ENCODE assay signal across 1 cellular context in the genomic region with DNA sequence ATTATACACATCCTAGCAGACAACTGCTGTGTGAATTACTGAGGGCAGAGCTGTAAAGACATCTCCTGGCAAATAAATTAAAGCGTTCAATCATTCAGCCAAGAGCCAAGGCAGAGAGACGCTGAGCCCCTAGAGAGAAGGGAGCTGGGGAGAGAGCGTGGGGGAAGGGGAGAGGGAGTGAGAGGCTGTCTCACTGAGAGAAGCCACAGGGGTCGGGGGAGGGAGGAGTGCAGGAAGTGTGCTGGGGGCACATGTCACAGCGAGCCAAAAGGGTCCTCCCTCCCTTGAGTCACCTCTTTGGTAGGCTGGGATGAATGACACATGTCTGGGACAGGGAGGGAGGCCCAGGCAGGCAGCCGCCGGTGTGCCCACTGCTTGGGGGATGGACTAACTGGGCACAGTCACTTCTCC.
TF ChIP-seq lines count a peak whose summit lies in the region.

No MANE protein-coding gene starts in this region.

TF ChIP-seq in HEK293, 187 proteins besides CTCF, POLR2A, EP300 and RAD21 (continued from another document and continues in another):
- TF ChIP-seq, protein P1, sequence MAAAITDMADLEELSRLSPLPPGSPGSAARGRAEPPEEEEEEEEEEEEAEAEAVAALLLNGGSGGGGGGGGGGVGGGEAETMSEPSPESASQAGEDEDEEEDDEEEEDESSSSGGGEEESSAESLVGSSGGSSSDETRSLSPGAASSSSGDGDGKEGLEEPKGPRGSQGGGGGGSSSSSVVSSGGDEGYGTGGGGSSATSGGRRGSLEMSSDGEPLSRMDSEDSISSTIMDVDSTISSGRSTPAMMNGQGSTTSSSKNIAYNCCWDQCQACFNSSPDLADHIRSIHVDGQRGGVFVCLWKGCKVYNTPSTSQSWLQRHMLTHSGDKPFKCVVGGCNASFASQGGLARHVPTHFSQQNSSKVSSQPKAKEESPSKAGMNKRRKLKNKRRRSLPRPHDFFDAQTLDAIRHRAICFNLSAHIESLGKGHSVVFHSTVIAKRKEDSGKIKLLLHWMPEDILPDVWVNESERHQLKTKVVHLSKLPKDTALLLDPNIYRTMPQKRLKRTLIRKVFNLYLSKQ (tag by site-specific recombination; IDR thresholded peaks at IDR 0.05; ENCODE audit: borderline replicate concordance), result no peak
- TF ChIP-seq FEZF1 (tag by site-specific recombination; IDR thresholded peaks at IDR 0.05), result no peak
- TF ChIP-seq ZNF302 (tag by site-specific recombination; IDR thresholded peaks at IDR 0.05; ENCODE audit: low read depth), result no peak
- TF ChIP-seq ZNF664 (tag by site-specific recombination; IDR thresholded peaks at IDR 0.05), result no peak
- no peak for TF ChIP-seq ZNF701 (tag by site-specific recombination; IDR thresholded peaks at IDR 0.05)
- no peak for TF ChIP-seq MEIS1 (CRISPR knock-in tag; IDR thresholded peaks at IDR 0.05; ENCODE audit: borderline replicate concordance)
- no peak for TF ChIP-seq ZNF221 (tag by site-specific recombination; IDR thresholded peaks at IDR 0.05; ENCODE audit: borderline replicate concordance)
- TF ChIP-seq, protein P2, sequence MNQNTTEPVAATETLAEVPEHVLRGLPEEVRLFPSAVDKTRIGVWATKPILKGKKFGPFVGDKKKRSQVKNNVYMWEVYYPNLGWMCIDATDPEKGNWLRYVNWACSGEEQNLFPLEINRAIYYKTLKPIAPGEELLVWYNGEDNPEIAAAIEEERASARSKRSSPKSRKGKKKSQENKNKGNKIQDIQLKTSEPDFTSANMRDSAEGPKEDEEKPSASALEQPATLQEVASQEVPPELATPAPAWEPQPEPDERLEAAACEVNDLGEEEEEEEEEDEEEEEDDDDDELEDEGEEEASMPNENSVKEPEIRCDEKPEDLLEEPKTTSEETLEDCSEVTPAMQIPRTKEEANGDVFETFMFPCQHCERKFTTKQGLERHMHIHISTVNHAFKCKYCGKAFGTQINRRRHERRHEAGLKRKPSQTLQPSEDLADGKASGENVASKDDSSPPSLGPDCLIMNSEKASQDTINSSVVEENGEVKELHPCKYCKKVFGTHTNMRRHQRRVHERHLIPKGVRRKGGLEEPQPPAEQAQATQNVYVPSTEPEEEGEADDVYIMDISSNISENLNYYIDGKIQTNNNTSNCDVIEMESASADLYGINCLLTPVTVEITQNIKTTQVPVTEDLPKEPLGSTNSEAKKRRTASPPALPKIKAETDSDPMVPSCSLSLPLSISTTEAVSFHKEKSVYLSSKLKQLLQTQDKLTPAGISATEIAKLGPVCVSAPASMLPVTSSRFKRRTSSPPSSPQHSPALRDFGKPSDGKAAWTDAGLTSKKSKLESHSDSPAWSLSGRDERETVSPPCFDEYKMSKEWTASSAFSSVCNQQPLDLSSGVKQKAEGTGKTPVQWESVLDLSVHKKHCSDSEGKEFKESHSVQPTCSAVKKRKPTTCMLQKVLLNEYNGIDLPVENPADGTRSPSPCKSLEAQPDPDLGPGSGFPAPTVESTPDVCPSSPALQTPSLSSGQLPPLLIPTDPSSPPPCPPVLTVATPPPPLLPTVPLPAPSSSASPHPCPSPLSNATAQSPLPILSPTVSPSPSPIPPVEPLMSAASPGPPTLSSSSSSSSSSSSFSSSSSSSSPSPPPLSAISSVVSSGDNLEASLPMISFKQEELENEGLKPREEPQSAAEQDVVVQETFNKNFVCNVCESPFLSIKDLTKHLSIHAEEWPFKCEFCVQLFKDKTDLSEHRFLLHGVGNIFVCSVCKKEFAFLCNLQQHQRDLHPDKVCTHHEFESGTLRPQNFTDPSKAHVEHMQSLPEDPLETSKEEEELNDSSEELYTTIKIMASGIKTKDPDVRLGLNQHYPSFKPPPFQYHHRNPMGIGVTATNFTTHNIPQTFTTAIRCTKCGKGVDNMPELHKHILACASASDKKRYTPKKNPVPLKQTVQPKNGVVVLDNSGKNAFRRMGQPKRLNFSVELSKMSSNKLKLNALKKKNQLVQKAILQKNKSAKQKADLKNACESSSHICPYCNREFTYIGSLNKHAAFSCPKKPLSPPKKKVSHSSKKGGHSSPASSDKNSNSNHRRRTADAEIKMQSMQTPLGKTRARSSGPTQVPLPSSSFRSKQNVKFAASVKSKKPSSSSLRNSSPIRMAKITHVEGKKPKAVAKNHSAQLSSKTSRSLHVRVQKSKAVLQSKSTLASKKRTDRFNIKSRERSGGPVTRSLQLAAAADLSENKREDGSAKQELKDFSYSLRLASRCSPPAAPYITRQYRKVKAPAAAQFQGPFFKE (tag by site-specific recombination; IDR thresholded peaks at IDR 0.05; ENCODE audit: borderline replicate concordance), result no peak
- TF ChIP-seq, protein P3, sequence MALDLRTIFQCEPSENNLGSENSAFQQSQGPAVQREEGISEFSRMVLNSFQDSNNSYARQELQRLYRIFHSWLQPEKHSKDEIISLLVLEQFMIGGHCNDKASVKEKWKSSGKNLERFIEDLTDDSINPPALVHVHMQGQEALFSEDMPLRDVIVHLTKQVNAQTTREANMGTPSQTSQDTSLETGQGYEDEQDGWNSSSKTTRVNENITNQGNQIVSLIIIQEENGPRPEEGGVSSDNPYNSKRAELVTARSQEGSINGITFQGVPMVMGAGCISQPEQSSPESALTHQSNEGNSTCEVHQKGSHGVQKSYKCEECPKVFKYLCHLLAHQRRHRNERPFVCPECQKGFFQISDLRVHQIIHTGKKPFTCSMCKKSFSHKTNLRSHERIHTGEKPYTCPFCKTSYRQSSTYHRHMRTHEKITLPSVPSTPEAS (tag by site-specific recombination; IDR thresholded peaks at IDR 0.05), result no peak
- 0 out of 2 replicates have a peak, but pooled peaks have one; percentile 3 for TF ChIP-seq IKZF3 (tag by site-specific recombination; IDR thresholded peaks at IDR 0.05)
- TF ChIP-seq ZNF335 (tag by site-specific recombination; conservative IDR thresholded peaks at IDR 0.05), result peak; percentile 51
- no peak for TF ChIP-seq ZNF175 (tag by site-specific recombination; IDR thresholded peaks at IDR 0.05)
- TF ChIP-seq, protein P4, sequence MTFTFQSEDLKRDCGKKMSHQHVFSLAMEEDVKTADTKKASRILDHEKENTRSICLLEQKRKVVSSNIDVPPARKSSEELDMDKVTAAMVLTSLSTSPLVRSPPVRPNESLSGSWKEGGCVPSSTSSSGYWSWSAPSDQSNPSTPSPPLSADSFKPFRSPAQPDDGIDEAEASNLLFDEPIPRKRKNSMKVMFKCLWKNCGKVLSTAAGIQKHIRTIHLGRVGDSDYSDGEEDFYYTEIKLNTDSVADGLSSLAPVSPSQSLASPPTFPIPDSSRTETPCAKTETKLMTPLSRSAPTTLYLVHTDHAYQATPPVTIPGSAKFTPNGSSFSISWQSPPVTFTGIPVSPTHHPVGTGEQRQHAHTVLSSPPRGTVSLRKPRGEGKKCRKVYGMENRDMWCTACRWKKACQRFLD (tag by site-specific recombination; IDR thresholded peaks at IDR 0.05), result no peak
- no peak for TF ChIP-seq ZNF10 (tag by site-specific recombination; IDR thresholded peaks at IDR 0.05)
- TF ChIP-seq PRDM1 (tag by site-specific recombination; IDR thresholded peaks at IDR 0.05), result no peak
- peak; percentile 68 for TF ChIP-seq GLIS1 (tag by site-specific recombination; IDR thresholded peaks at IDR 0.05)
- TF ChIP-seq, protein P5, sequence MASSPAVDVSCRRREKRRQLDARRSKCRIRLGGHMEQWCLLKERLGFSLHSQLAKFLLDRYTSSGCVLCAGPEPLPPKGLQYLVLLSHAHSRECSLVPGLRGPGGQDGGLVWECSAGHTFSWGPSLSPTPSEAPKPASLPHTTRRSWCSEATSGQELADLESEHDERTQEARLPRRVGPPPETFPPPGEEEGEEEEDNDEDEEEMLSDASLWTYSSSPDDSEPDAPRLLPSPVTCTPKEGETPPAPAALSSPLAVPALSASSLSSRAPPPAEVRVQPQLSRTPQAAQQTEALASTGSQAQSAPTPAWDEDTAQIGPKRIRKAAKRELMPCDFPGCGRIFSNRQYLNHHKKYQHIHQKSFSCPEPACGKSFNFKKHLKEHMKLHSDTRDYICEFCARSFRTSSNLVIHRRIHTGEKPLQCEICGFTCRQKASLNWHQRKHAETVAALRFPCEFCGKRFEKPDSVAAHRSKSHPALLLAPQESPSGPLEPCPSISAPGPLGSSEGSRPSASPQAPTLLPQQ (tag by site-specific recombination; IDR thresholded peaks at IDR 0.05), result no peak
- peak; percentile 47 for TF ChIP-seq SP2 (tag by site-specific recombination; IDR thresholded peaks at IDR 0.05)
- TF ChIP-seq ZNF211 (tag by site-specific recombination; IDR thresholded peaks at IDR 0.05; ENCODE audit: low read depth), result no peak
- no peak for TF ChIP-seq OVOL3 (tag by site-specific recombination; IDR thresholded peaks at IDR 0.05)
- TF ChIP-seq ZNF600 (tag by site-specific recombination; IDR thresholded peaks at IDR 0.05), result no peak
- TF ChIP-seq ZNF843 (tag by site-specific recombination; IDR thresholded peaks at IDR 0.05), result no peak
- no peak for TF ChIP-seq ZNF837 (tag by site-specific recombination; IDR thresholded peaks at IDR 0.05)
- TF ChIP-seq, protein P6, sequence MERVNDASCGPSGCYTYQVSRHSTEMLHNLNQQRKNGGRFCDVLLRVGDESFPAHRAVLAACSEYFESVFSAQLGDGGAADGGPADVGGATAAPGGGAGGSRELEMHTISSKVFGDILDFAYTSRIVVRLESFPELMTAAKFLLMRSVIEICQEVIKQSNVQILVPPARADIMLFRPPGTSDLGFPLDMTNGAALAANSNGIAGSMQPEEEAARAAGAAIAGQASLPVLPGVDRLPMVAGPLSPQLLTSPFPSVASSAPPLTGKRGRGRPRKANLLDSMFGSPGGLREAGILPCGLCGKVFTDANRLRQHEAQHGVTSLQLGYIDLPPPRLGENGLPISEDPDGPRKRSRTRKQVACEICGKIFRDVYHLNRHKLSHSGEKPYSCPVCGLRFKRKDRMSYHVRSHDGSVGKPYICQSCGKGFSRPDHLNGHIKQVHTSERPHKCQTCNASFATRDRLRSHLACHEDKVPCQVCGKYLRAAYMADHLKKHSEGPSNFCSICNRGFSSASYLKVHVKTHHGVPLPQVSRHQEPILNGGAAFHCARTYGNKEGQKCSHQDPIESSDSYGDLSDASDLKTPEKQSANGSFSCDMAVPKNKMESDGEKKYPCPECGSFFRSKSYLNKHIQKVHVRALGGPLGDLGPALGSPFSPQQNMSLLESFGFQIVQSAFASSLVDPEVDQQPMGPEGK (tag by site-specific recombination; IDR thresholded peaks at IDR 0.05), result peak; percentile 43; the same call in 1 of the 2 replicates
- TF ChIP-seq ZNF169 (tag by site-specific recombination; IDR thresholded peaks at IDR 0.05), result no peak
- TF ChIP-seq, protein P7, sequence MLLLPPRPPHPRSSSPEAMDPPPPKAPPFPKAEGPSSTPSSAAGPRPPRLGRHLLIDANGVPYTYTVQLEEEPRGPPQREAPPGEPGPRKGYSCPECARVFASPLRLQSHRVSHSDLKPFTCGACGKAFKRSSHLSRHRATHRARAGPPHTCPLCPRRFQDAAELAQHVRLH (tag by site-specific recombination; IDR thresholded peaks at IDR 0.05), result no peak
- TF ChIP-seq, protein P8, sequence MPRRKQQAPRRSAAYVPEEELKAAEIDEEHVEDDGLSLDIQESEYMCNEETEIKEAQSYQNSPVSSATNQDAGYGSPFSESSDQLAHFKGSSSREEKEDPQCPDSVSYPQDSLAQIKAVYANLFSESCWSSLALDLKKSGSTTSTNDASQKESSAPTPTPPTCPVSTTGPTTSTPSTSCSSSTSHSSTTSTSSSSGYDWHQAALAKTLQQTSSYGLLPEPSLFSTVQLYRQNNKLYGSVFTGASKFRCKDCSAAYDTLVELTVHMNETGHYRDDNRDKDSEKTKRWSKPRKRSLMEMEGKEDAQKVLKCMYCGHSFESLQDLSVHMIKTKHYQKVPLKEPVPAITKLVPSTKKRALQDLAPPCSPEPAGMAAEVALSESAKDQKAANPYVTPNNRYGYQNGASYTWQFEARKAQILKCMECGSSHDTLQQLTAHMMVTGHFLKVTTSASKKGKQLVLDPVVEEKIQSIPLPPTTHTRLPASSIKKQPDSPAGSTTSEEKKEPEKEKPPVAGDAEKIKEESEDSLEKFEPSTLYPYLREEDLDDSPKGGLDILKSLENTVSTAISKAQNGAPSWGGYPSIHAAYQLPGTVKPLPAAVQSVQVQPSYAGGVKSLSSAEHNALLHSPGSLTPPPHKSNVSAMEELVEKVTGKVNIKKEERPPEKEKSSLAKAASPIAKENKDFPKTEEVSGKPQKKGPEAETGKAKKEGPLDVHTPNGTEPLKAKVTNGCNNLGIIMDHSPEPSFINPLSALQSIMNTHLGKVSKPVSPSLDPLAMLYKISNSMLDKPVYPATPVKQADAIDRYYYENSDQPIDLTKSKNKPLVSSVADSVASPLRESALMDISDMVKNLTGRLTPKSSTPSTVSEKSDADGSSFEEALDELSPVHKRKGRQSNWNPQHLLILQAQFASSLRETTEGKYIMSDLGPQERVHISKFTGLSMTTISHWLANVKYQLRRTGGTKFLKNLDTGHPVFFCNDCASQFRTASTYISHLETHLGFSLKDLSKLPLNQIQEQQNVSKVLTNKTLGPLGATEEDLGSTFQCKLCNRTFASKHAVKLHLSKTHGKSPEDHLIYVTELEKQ (tag by site-specific recombination; IDR thresholded peaks at IDR 0.05; ENCODE audit: borderline replicate concordance), result no peak
- no peak for TF ChIP-seq ZFP3 (tag by site-specific recombination; IDR thresholded peaks at IDR 0.05; ENCODE audit: low read depth)
- TF ChIP-seq, protein P9, sequence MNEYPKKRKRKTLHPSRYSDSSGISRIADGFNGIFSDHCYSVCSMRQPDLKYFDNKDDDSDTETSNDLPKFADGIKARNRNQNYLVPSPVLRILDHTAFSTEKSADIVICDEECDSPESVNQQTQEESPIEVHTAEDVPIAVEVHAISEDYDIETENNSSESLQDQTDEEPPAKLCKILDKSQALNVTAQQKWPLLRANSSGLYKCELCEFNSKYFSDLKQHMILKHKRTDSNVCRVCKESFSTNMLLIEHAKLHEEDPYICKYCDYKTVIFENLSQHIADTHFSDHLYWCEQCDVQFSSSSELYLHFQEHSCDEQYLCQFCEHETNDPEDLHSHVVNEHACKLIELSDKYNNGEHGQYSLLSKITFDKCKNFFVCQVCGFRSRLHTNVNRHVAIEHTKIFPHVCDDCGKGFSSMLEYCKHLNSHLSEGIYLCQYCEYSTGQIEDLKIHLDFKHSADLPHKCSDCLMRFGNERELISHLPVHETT (tag by site-specific recombination; IDR thresholded peaks at IDR 0.05), result no peak
- no peak for TF ChIP-seq ZNF324 (tag by site-specific recombination; IDR thresholded peaks at IDR 0.05)
- TF ChIP-seq SP7 (tag by site-specific recombination; IDR thresholded peaks at IDR 0.05), result no peak
- TF ChIP-seq ZNF677 (tag by site-specific recombination; IDR thresholded peaks at IDR 0.05), result no peak
- TF ChIP-seq, protein P10, sequence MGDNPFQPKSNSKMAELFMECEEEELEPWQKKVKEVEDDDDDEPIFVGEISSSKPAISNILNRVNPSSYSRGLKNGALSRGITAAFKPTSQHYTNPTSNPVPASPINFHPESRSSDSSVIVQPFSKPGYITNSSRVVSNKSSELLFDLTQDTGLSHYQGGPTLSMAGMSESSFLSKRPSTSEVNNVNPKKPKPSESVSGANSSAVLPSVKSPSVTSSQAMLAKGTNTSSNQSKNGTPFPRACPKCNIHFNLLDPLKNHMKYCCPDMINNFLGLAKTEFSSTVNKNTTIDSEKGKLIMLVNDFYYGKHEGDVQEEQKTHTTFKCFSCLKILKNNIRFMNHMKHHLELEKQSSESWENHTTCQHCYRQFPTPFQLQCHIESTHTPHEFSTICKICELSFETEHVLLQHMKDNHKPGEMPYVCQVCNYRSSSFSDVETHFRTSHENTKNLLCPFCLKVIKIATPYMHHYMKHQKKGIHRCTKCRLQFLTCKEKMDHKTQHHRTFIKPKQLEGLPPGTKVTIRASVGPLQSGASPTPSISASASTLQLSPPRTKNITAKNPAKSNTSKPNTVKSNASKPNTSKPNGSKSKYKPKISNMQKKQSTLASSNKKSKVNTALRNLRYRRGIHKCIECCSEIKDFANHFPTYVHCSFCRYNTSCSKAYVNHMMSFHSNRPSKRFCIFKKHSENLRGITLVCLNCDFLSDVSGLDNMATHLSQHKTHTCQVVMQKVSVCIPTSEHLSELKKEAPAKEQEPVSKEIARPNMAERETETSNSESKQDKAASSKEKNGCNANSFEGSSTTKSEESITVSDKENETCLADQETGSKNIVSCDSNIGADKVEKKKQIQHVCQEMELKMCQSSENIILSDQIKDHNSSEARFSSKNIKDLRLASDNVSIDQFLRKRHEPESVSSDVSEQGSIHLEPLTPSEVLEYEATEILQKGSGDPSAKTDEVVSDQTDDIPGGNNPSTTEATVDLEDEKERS (tag by site-specific recombination; IDR thresholded peaks at IDR 0.05), result no peak
- TF ChIP-seq ZNF660 (tag by site-specific recombination; IDR thresholded peaks at IDR 0.05), result no peak
